8 cellular contexts compared by ENCODE assay signal in genomic region chr7:104980969-104981670, GRCh38. TPM values are rescaled to one million over a fixed set of nuclear protein-coding genes. Genes with fewer than 3 reads are reported as not detected.
DNase-seq lines count a peak whose midpoint lies in the region; ATAC-seq and TF ChIP-seq lines count a peak whose summit lies in the region.

No MANE protein-coding gene starts in this region.

- no peak for TF ChIP-seq POLR2A in ovary (IDR thresholded peaks at IDR 0.05)

- peaks cover 15% of the 10 kb centered on the region for H3K4me1 ChIP-seq in ovary (ENCODE audit: insufficient read depth)

- H3K27ac Mint-ChIP-seq in activated T-cell treated with anti-CD3 and anti-CD28 coated beads, Interleukin-2, amount 50 U/mL, for 72 hours: peak overlapping the region; percentile 91

- H3K4me3 Mint-ChIP-seq in activated T-cell treated with anti-CD3 and anti-CD28 coated beads, Interleukin-2, amount 50 U/mL, for 72 hours: peak overlapping the region in 1 of 2 donors; percentile 54

- intact Hi-C loops in ovary (cut with DNase I): loop anchor here in 2 of 4 donors (10.0 kb wide), 1 partner anchor 124 kb away; no protein-coding TSS in a partner anchor

- 33 to 41% (median 34%) methylated on average over 4 of the region's 4 CpGs for WGBS in ovary, 3 donors

- peak; percentile 33 to 73 (median 51) for TF ChIP-seq CTCF in ovary (IDR thresholded peaks at IDR 0.05)

- no peaks in the 10 kb centered on the region for H3K9me3 Mint-ChIP-seq in activated T-cell treated with anti-CD3 and anti-CD28 coated beads, Interleukin-2, amount 50 U/mL, for 72 hours

- DNase-seq in activated T-cell treated with anti-CD3 and anti-CD28 coated beads, Interleukin-2, amount 50 U/mL, for 72 hours: no peak
- no peak for DNase-seq in activated T-cell treated with anti-CD3 and anti-CD28 coated beads, Interleukin-2, amount 50 U/mL, for 1 hour
- DNase-seq in NCI-H1092 (lab: John Stamatoyannopoulos, UW) (peak; percentile 53), ovary (no peak), putamen (ENCODE audit: low spot score) (no peak)

- H3K36me3 ChIP-seq in ovary: no peaks in the 10 kb centered on the region

- no peak for ATAC-seq in activated T-cell treated with anti-CD3 and anti-CD28 coated beads, Interleukin-2, amount 50 U/mL, for 72 hours (replicated peaks in 1 of 2)
- no peak for ATAC-seq in SK-N-SH treated with all-trans-retinoic acid at 6 μM for 48 hours
- ATAC-seq in esophagus mucosa: peak; percentile 19
- ATAC-seq in HG02973 (IDR thresholded peaks at IDR 0.05; ENCODE audit: unreplicated experiment): no peak

- no peaks in the 10 kb centered on the region for H3K36me3 Mint-ChIP-seq in activated T-cell treated with anti-CD3 and anti-CD28 coated beads, Interleukin-2, amount 50 U/mL, for 72 hours (ENCODE audit: insufficient read depth in 2 of 2)

- H3K4me1 Mint-ChIP-seq in activated T-cell treated with anti-CD3 and anti-CD28 coated beads, Interleukin-2, amount 50 U/mL, for 72 hours (ENCODE audit: low read depth): peaks cover 75% of the 10 kb centered on the region

- H3K4me3 ChIP-seq in ovary: no peak overlapping the region

- no peak overlapping the region for H3K27ac ChIP-seq in ovary

- no peaks in the 10 kb centered on the region for H3K27me3 Mint-ChIP-seq in activated T-cell treated with anti-CD3 and anti-CD28 coated beads, Interleukin-2, amount 50 U/mL, for 72 hours (ENCODE audit: low read depth)

- TF ChIP-seq EP300 in ovary (IDR thresholded peaks at IDR 0.05): no peak

- no peaks in the 10 kb centered on the region for H3K9me3 ChIP-seq in ovary

- no peaks in the 10 kb centered on the region for H3K27me3 ChIP-seq in ovary

TF ChIP-seq in SK-N-SH treated with all-trans-retinoic acid at 6 μM for 48 hours, 23 proteins besides CTCF, POLR2A, EP300 and RAD21 (continues in another document):
- TF ChIP-seq PATZ1 (CRISPR knock-in tag; IDR thresholded peaks at IDR 0.05; ENCODE audit: borderline replicate concordance) (peak; percentile 70; the same call in 1 of the 2 replicates), TOX (CRISPR knock-in tag; IDR thresholded peaks at IDR 0.05; ENCODE audit: borderline replicate concordance) (no peak), ISL1 (CRISPR knock-in tag; IDR thresholded peaks at IDR 0.05) (no peak), OSR1 (CRISPR knock-in tag; IDR thresholded peaks at IDR 0.05) (no peak), GLIS3 (CRISPR knock-in tag; IDR thresholded peaks at IDR 0.05) (0 out of 2 replicates have a peak, but pooled peaks have one; percentile 18), BACH2 (CRISPR knock-in tag; IDR thresholded peaks at IDR 0.05; ENCODE audit: borderline replicate concordance) (no peak), ARNTL (CRISPR knock-in tag; IDR thresholded peaks at IDR 0.05; ENCODE audit: borderline replicate concordance, low read depth) (no peak), TCF4 (CRISPR knock-in tag; IDR thresholded peaks at IDR 0.05; ENCODE audit: borderline replicate concordance) (no peak), SNAI2 (CRISPR knock-in tag; IDR thresholded peaks at IDR 0.05) (no peak), POU6F1 (CRISPR knock-in tag; IDR thresholded peaks at IDR 0.05; ENCODE audit: borderline replicate concordance, low read depth) (peak; percentile 77; the same call in 1 of the 2 replicates), CREB5 (CRISPR knock-in tag; IDR thresholded peaks at IDR 0.05; ENCODE audit: low read depth) (no peak), TSHZ2 (CRISPR knock-in tag; IDR thresholded peaks at IDR 0.05) (no peak), ESRRG (CRISPR knock-in tag; IDR thresholded peaks at IDR 0.05) (no peak), ZNF8 (CRISPR knock-in tag; IDR thresholded peaks at IDR 0.05) (no peak), ZNF70 (CRISPR knock-in tag; IDR thresholded peaks at IDR 0.05) (0 out of 2 replicates have a peak, but pooled peaks have one; percentile 14), RARB (CRISPR knock-in tag; IDR thresholded peaks at IDR 0.05) (no peak), ZC3H10 (CRISPR knock-in tag; IDR thresholded peaks at IDR 0.05) (no peak), ZFP30 (CRISPR knock-in tag; IDR thresholded peaks at IDR 0.05) (peak; percentile 3; the same call in 1 of the 2 replicates), CSRNP3 (CRISPR knock-in tag; IDR thresholded peaks at IDR 0.05) (0 out of 2 replicates have a peak, but pooled peaks have one; percentile 45), ZNF565 (CRISPR knock-in tag; conservative IDR thresholded peaks at IDR 0.05; ENCODE audit: low read depth) (0 out of 2 replicates have a peak, but pooled peaks have one; percentile 31)

RNA-seq across cellular contexts. Expression of gene KMT2E, which starts 32.9 kb away (rescaled TPM):
- total RNA-seq in activated T-cell treated with anti-CD3 and anti-CD28 coated beads, Interleukin-2, amount 50 U/mL, for 72 hours: 100 to 1,000 TPM in 1 of 2 donors, 10 to 100 TPM in 1; 96.4 to 112 TPM
- total RNA-seq in esophagus mucosa (29.0 TPM), ovary (100 to 1,000 TPM in 6 of 7 donors, 10 to 100 TPM in 1; 97.4 to 152 (median 113) TPM)
- polyA plus RNA-seq in ovary: 10 to 100 TPM; 35.2 to 56.8 TPM
